ENCODE assay signal across 22 cellular contexts in genomic region chr10:43135064-43135463, GRCh38. TPM values are rescaled to one million over a fixed set of nuclear protein-coding genes. Genes with fewer than 3 reads are reported as not detected.
DNase-seq lines count a peak whose midpoint lies in the region; ATAC-seq and TF ChIP-seq lines count a peak whose summit lies in the region.
"Had no signal": no experiment of that assay in that cellular context is flagged by ENCODE, and none has a peak within 500 bp of the region (broad histone marks: within the 10 kb centered on the region; RNA-seq: fewer than 3 reads in every experiment).

No MANE protein-coding gene starts in this region.

- no peaks in the 10 kb centered on the region for H3K9me3 Mint-ChIP-seq in activated T-cell treated with anti-CD3 and anti-CD28 coated beads, Interleukin-2, amount 50 U/mL, for 72 hours
- no peaks in the 10 kb centered on the region for H3K9me3 Mint-ChIP-seq in activated T-cell treated with anti-CD3 and anti-CD28 coated beads, Interleukin-2, amount 50 U/mL, for 4 hours
- no peaks in the 10 kb centered on the region for H3K9me3 Mint-ChIP-seq in activated T-helper 17 cell treated with anti-CD3 and anti-CD28 coated beads, Interleukin-2, amount 50 U/mL, for 72 hours
- no peaks in the 10 kb centered on the region for H3K9me3 Mint-ChIP-seq in nephron

- H3K4me1 ChIP-seq in left lung: peaks cover 13 to 27% of the 10 kb centered on the region in 2 donors

- no peak overlapping the region for H3K4me3 Mint-ChIP-seq in activated T-cell treated with anti-CD3 and anti-CD28 coated beads, Interleukin-2, amount 50 U/mL, for 72 hours
- H3K4me3 Mint-ChIP-seq in activated T-cell treated with anti-CD3 and anti-CD28 coated beads, Interleukin-2, amount 50 U/mL, for 4 hours: no peak overlapping the region
- no peak overlapping the region for H3K4me3 Mint-ChIP-seq in activated T-helper 17 cell treated with anti-CD3 and anti-CD28 coated beads, Interleukin-2, amount 50 U/mL, for 72 hours
- peak overlapping the region in 2 of 3 experiments; percentile 94 to 100 for H3K4me3 Mint-ChIP-seq in nephron
- H3K4me3 Mint-ChIP-seq: CD14-positive monocyte had no signal

- H3K36me3 ChIP-seq in left lung: no peaks in the 10 kb centered on the region

- ATAC-seq in activated T-cell treated with anti-CD3 and anti-CD28 coated beads, Interleukin-2, amount 50 U/mL, for 72 hours (replicated peaks in 1 of 2): no peak
- no peak for ATAC-seq in activated T-cell treated with anti-CD3 and anti-CD28 coated beads, Interleukin-2, amount 50 U/mL, for 4 hours
- ATAC-seq in activated T-helper 17 cell treated with anti-CD3 and anti-CD28 coated beads, Interleukin-2, amount 50 U/mL, for 72 hours (replicated peaks): no peak
- no peak for ATAC-seq in left lung
- ATAC-seq: A549 had no signal

- no peak for DNase-seq in activated T-cell treated with anti-CD3 and anti-CD28 coated beads, Interleukin-2, amount 50 U/mL, for 72 hours
- DNase-seq in activated T-cell treated with anti-CD3 and anti-CD28 coated beads, Interleukin-2, amount 50 U/mL, for 4 hours: no peak
- DNase-seq in activated effector memory CD4-positive, alpha-beta T cell treated with anti-CD3 and anti-CD28 coated beads, Interleukin-2, amount 50 U/mL, for 16 hours: no peak
- DNase-seq in NAMALWA (ENCODE audit: low spot score): no peak
- DNase-seq in left lung: no peak
- DNase-seq: KBM-7; MV-4-11; NCI-H1694; NCI-H2081; NCI-H2171; NCI-H345; NCI-H524; NCI-H774; NK-92 treated with Interleukin-12 subunit alpha and Interleukin-12 subunit beta, amount 100 ng/mL, for 24 hours; OCI-M1; SHP77 had no signal

- no peaks in the 10 kb centered on the region for H3K27me3 ChIP-seq in left lung

- TF ChIP-seq CTCF in nephron (IDR thresholded peaks at IDR 0.05; ENCODE audit: unreplicated experiment in 3 of 3) (no peak), left lung (IDR thresholded peaks at IDR 0.05) (no peak)

- peaks cover 12 to 18% of the 10 kb centered on the region in 2 donors for H3K36me3 Mint-ChIP-seq in activated T-cell treated with anti-CD3 and anti-CD28 coated beads, Interleukin-2, amount 50 U/mL, for 72 hours (ENCODE audit: insufficient read depth in 2 of 2)
- peaks cover 2% of the 10 kb centered on the region for H3K36me3 Mint-ChIP-seq in activated T-cell treated with anti-CD3 and anti-CD28 coated beads, Interleukin-2, amount 50 U/mL, for 4 hours (ENCODE audit: insufficient read depth)
- peaks cover 14% of the 10 kb centered on the region for H3K36me3 Mint-ChIP-seq in activated T-helper 17 cell treated with anti-CD3 and anti-CD28 coated beads, Interleukin-2, amount 50 U/mL, for 72 hours (ENCODE audit: low read depth)
- H3K36me3 Mint-ChIP-seq in nephron (ENCODE audit: low read depth): no peaks in the 10 kb centered on the region

- H3K4me3 ChIP-seq in left lung: no peak overlapping the region
- H3K4me3 ChIP-seq: A549, SK-N-MC had no signal

- H3K9me3 ChIP-seq in left lung: no peaks in the 10 kb centered on the region
- H3K9me3 ChIP-seq: A549 had no signal

- peak overlapping the region; percentile 72 for H3K27ac Mint-ChIP-seq in activated T-cell treated with anti-CD3 and anti-CD28 coated beads, Interleukin-2, amount 50 U/mL, for 72 hours
- peak overlapping the region; percentile 6 for H3K27ac Mint-ChIP-seq in activated T-helper 17 cell treated with anti-CD3 and anti-CD28 coated beads, Interleukin-2, amount 50 U/mL, for 72 hours
- peak overlapping the region in 2 of 3 experiments; percentile 90 to 99 for H3K27ac Mint-ChIP-seq in nephron

- H3K27me3 Mint-ChIP-seq in activated T-cell treated with anti-CD3 and anti-CD28 coated beads, Interleukin-2, amount 50 U/mL, for 72 hours (ENCODE audit: low read depth): peaks cover 5% of the 10 kb centered on the region
- no peaks in the 10 kb centered on the region for H3K27me3 Mint-ChIP-seq in activated T-cell treated with anti-CD3 and anti-CD28 coated beads, Interleukin-2, amount 50 U/mL, for 4 hours (ENCODE audit: low read depth)
- H3K27me3 Mint-ChIP-seq in activated T-helper 17 cell treated with anti-CD3 and anti-CD28 coated beads, Interleukin-2, amount 50 U/mL, for 72 hours: no peaks in the 10 kb centered on the region
- H3K27me3 Mint-ChIP-seq in nephron (ENCODE audit: low read depth): peaks cover 4% of the 10 kb centered on the region
- H3K27me3 Mint-ChIP-seq: B cell had no signal

- no peak overlapping the region for H3K27ac ChIP-seq in left lung
- H3K27ac ChIP-seq: A549, SK-N-MC had no signal

- peaks cover 52% of the 10 kb centered on the region for H3K4me1 Mint-ChIP-seq in activated T-cell treated with anti-CD3 and anti-CD28 coated beads, Interleukin-2, amount 50 U/mL, for 72 hours (ENCODE audit: low read depth)
- H3K4me1 Mint-ChIP-seq in activated T-cell treated with anti-CD3 and anti-CD28 coated beads, Interleukin-2, amount 50 U/mL, for 4 hours (ENCODE audit: low read depth): peaks cover 28% of the 10 kb centered on the region
- H3K4me1 Mint-ChIP-seq in activated T-helper 17 cell treated with anti-CD3 and anti-CD28 coated beads, Interleukin-2, amount 50 U/mL, for 72 hours: peaks cover 5% of the 10 kb centered on the region
- H3K4me1 Mint-ChIP-seq in nephron: peaks cover 50% of the 10 kb centered on the region

- intact Hi-C loops in left lung (cut with DNase I): no loop called here

RNA-seq across cellular contexts. Expression of gene CSGALNACT2, which starts 3.2 kb away (rescaled TPM):
- 10 to 100 TPM; 51.3 to 55.2 TPM for total RNA-seq in activated T-cell treated with anti-CD3 and anti-CD28 coated beads, Interleukin-2, amount 50 U/mL, for 72 hours
- 10 to 100 TPM; 14.7 to 19.5 (median 15.5) TPM for total RNA-seq in activated T-cell treated with anti-CD3 and anti-CD28 coated beads, Interleukin-2, amount 50 U/mL, for 4 hours
- total RNA-seq in activated T-helper 17 cell treated with anti-CD3 and anti-CD28 coated beads, Interleukin-2, amount 50 U/mL, for 72 hours: 10 to 100 TPM; 31.6 to 36.3 TPM
- total RNA-seq in left lung: 10 to 100 TPM; 32.4 to 39.9 TPM

RNA-seq across cellular contexts. Expression of gene RET, which starts 58.2 kb away (rescaled TPM):
- under 1 TPM; 0.29 to 0.67 TPM for total RNA-seq in activated T-cell treated with anti-CD3 and anti-CD28 coated beads, Interleukin-2, amount 50 U/mL, for 72 hours
- under 1 TPM; 0.13 to 0.41 (median 0.13) TPM for total RNA-seq in activated T-cell treated with anti-CD3 and anti-CD28 coated beads, Interleukin-2, amount 50 U/mL, for 4 hours
- under 1 TPM in 1 of 2 donors, not detected in 1; 0.24 TPM for total RNA-seq in activated T-helper 17 cell treated with anti-CD3 and anti-CD28 coated beads, Interleukin-2, amount 50 U/mL, for 72 hours
- 1 to 10 TPM in 1 of 2 donors, under 1 TPM in 1; 0.97 to 1.0 TPM for total RNA-seq in left lung

Comparison
In these comparisons a context has a peak if more than half of its experiments do, and no peak if none do; other contexts are left out.
1. H3K27ac Mint-ChIP-seq: peak in every context shown above with its lines; median percentile 94 in nephron; 72 in activated T-cell treated with anti-CD3 and anti-CD28 coated beads, Interleukin-2, amount 50 U/mL, for 72 hours; 6 in activated T-helper 17 cell treated with anti-CD3 and anti-CD28 coated beads, Interleukin-2, amount 50 U/mL, for 72 hours.
2. H3K4me3 Mint-ChIP-seq: peak in nephron (2 of 3); none in activated T-cell treated with anti-CD3 and anti-CD28 coated beads, Interleukin-2, amount 50 U/mL, for 72 hours (0 of 2), activated T-cell treated with anti-CD3 and anti-CD28 coated beads, Interleukin-2, amount 50 U/mL, for 4 hours (single experiment) and activated T-helper 17 cell treated with anti-CD3 and anti-CD28 coated beads, Interleukin-2, amount 50 U/mL, for 72 hours (single experiment).